ENCODE assay signal across 26 cellular contexts in the genomic region with DNA sequence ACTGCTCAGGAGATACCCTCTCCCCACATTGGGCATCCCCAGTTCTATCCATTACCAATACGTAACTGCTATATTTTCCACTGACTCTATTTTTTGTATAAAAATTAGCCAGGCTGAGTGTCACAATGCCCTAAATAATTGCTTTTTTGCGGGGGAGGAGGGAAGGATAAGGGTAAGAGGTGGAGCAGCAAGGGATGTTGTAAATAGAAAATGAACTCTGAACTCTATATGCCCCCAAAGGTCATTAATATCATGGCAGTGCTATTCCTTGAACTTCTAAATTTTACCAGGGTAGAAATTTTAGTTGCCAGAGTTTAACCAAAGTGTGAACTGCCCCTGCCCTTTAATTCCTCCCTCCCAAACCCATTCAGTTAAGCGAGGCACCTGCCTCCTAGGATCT.
"Had no signal": no experiment of that assay in that cellular context is flagged by ENCODE, and none has a peak within 500 bp of the region (broad histone marks: within the 10 kb centered on the region; RNA-seq: fewer than 3 reads in every experiment).

No MANE protein-coding gene starts in this region.

- H3K27me3 Mint-ChIP-seq: activated CD4-positive, alpha-beta memory T cell treated with anti-CD3 and anti-CD28 coated beads for 36 hours; activated naive CD8-positive, alpha-beta T cell treated with anti-CD3 and anti-CD28 coated beads, Interleukin-2, amount 10 ng/mL, durations not matched to agents 7 days and 5 days; central memory CD8-positive, alpha-beta T cell; effector memory CD8-positive, alpha-beta T cell; T-helper 17 cell had no signal

- ATAC-seq: activated T-cell treated with anti-CD3 and anti-CD28 coated beads, Interleukin-2, amount 50 U/mL, for 72 hours; effector memory CD8-positive, alpha-beta T cell; esophagus mucosa; left cardiac atrium; sciatic nerve; stimulated activated naive B cell treated with anti-CD40 and anti-IgM and Interleukin-4, amounts not matched to agents 10 μg/mL and 1 μg/mL and 100 μg/mL, for 72 hours; T-helper 17 cell had no signal

- H3K36me3 ChIP-seq: breast epithelium had no signal

- FAIRE-seq: colon, endothelial cell of umbilical vein had no signal

- H3K4me2 ChIP-seq: smooth muscle cell had no signal

- H3K36me3 Mint-ChIP-seq: activated CD4-positive, alpha-beta memory T cell treated with anti-CD3 and anti-CD28 coated beads for 36 hours had no signal

- H3K4me3 ChIP-seq: breast epithelium, smooth muscle cell, testis had no signal

- H3K27me3 ChIP-seq: testis had no signal

- H3K9me3 ChIP-seq: breast epithelium, testis had no signal

- H3K27ac ChIP-seq: breast epithelium, testis had no signal

- H3K9me3 Mint-ChIP-seq: activated CD4-positive, alpha-beta memory T cell treated with anti-CD3 and anti-CD28 coated beads for 36 hours; activated naive CD4-positive, alpha-beta T cell treated with anti-CD3 and anti-CD28 coated beads for 36 hours; activated naive CD8-positive, alpha-beta T cell treated with anti-CD3 and anti-CD28 coated beads, Interleukin-2, amount 10 ng/mL, durations not matched to agents 7 days and 5 days; activated T-cell treated with anti-CD3 and anti-CD28 coated beads, Interleukin-2, amount 50 U/mL, for 72 hours; central memory CD8-positive, alpha-beta T cell; effector memory CD8-positive, alpha-beta T cell; neural crest cell; stimulated activated naive B cell treated with anti-CD40 and anti-IgM and Interleukin-4, amounts not matched to agents 10 μg/mL and 1 μg/mL and 100 μg/mL, for 72 hours had no signal

- H3K27ac Mint-ChIP-seq: activated CD4-positive, alpha-beta memory T cell treated with anti-CD3 and anti-CD28 coated beads for 36 hours; activated naive CD4-positive, alpha-beta T cell treated with anti-CD3 and anti-CD28 coated beads for 36 hours; activated naive CD8-positive, alpha-beta T cell treated with anti-CD3 and anti-CD28 coated beads, Interleukin-2, amount 10 ng/mL, durations not matched to agents 7 days and 5 days; activated T-cell treated with anti-CD3 and anti-CD28 coated beads, Interleukin-2, amount 50 U/mL, for 72 hours; stimulated activated naive B cell treated with anti-CD40 and anti-IgM and Interleukin-4, amounts not matched to agents 10 μg/mL and 1 μg/mL and 100 μg/mL, for 72 hours; T-helper 17 cell had no signal

- H3K4me1 ChIP-seq: breast epithelium, testis had no signal

- DNase-seq: activated CD4-positive, alpha-beta memory T cell treated with anti-CD3 and anti-CD28 coated beads for 36 hours; activated CD4-positive, alpha-beta T cell treated with anti-CD3 and anti-CD28 coated beads for 48 hours; activated effector memory CD4-positive, alpha-beta T cell treated with Interleukin-2 at 50 U/mL for 16 hours; activated naive CD4-positive, alpha-beta T cell treated with anti-CD3 and anti-CD28 coated beads for 36 hours; activated naive CD8-positive, alpha-beta T cell treated with anti-CD3 and anti-CD28 coated beads, Interleukin-2, amount 10 ng/mL, durations not matched to agents 7 days and 5 days; activated T-cell treated with anti-CD3 and anti-CD28 coated beads, Interleukin-2, amount 50 U/mL, for 72 hours; amniotic stem cell; effector memory CD8-positive, alpha-beta T cell; foreskin melanocyte; hypothalamus; left cardiac atrium; occipital lobe; stimulated activated CD4-positive, alpha-beta T cell treated with anti-CD3 and anti-CD28 coated beads, Interleukin-15, amount 100 ng/mL, for 24 hours; stimulated activated CD8-positive, alpha-beta memory T cell treated with anti-CD3 and anti-CD28 coated beads, Interleukin-4, amount 100 ng/mL, for 48 hours; stimulated activated naive B cell treated with anti-CD40 and anti-IgM and Interleukin-4, amounts not matched to agents 10 μg/mL and 1 μg/mL and 100 μg/mL, for 72 hours; T-helper 17 cell; testis; trophoblast cell had no signal

- H3K4me3 Mint-ChIP-seq: activated CD4-positive, alpha-beta memory T cell treated with anti-CD3 and anti-CD28 coated beads for 36 hours; activated naive CD4-positive, alpha-beta T cell treated with anti-CD3 and anti-CD28 coated beads for 36 hours; activated naive CD8-positive, alpha-beta T cell treated with anti-CD3 and anti-CD28 coated beads, Interleukin-2, amount 10 ng/mL, durations not matched to agents 7 days and 5 days; activated T-cell treated with anti-CD3 and anti-CD28 coated beads, Interleukin-2, amount 50 U/mL, for 72 hours; central memory CD8-positive, alpha-beta T cell; effector memory CD8-positive, alpha-beta T cell; neural crest cell; stimulated activated naive B cell treated with anti-CD40 and anti-IgM and Interleukin-4, amounts not matched to agents 10 μg/mL and 1 μg/mL and 100 μg/mL, for 72 hours; T-helper 17 cell had no signal
